ENCODE assay signal across 27 cellular contexts in the genomic region with DNA sequence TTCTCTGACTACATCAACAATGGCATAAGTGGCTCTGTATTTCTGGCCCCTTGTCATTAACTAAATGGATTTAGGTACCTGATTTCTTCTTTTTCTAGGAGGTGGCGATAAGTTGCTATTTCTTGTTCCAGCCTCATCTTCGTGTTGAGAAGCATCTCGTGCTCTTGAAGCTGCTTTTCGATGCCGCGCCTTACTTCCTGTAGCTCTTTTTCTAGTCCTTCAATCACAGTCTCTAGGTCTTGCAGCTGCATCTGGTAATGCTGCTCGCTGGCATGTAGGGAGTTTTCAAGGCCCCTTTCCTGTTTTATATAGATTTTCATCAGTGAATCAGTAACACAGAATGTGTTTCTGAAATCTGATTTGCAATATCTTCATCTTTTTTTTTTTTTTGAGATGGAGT. TPM values are rescaled to one million over a fixed set of nuclear protein-coding genes. Genes with fewer than 3 reads are reported as not detected.
"Had no signal": no experiment of that assay in that cellular context is flagged by ENCODE, and none has a peak within 500 bp of the region (broad histone marks: within the 10 kb centered on the region; RNA-seq: fewer than 3 reads in every experiment).

No MANE protein-coding gene starts in this region.

- H3K4me3 Mint-ChIP-seq: activated naive CD8-positive, alpha-beta T cell; T-helper 1 cell treated with Interleukin-12 subunit alpha and Interleukin-12 subunit beta and Interleukin-4 antibody, amounts not matched to agents 30 μg/mL and 1 μg/mL, for 36 hours; T-helper 2 cell treated with Interferon-gamma antibody and Interleukin-4, amounts not matched to agents 5 μg/mL and 100 μg/mL, for 36 hours had no signal

- ATAC-seq: body of pancreas, Panc1 had no signal

- H3K27ac ChIP-seq: adrenal gland, body of pancreas, breast epithelium, SJCRH30, SK-N-MC had no signal

- H3K9me3 Mint-ChIP-seq: activated T-helper 2 cell treated with anti-CD3 and anti-CD28 coated beads, Interferon-gamma antibody, Interleukin-2, Interleukin-4, amounts not matched to agents 10 μg/mL and 5 μg/mL and 100 μg/mL, durations not matched to agents 14 hours and 24 hours and 36 hours; T-helper 1 cell treated with Interleukin-12 subunit alpha and Interleukin-12 subunit beta and Interleukin-4 antibody, amounts not matched to agents 30 μg/mL and 1 μg/mL, for 36 hours; T-helper 2 cell treated with Interferon-gamma antibody and Interleukin-4, amounts not matched to agents 5 μg/mL and 100 μg/mL, for 36 hours had no signal

- H3K27ac Mint-ChIP-seq: activated naive CD8-positive, alpha-beta T cell; activated T-helper 2 cell treated with anti-CD3 and anti-CD28 coated beads, Interferon-gamma antibody, Interleukin-2, Interleukin-4, amounts not matched to agents 10 μg/mL and 5 μg/mL and 100 μg/mL, durations not matched to agents 14 hours and 24 hours and 36 hours; T-helper 1 cell treated with Interleukin-12 subunit alpha and Interleukin-12 subunit beta and Interleukin-4 antibody, amounts not matched to agents 30 μg/mL and 1 μg/mL, for 36 hours; T-helper 2 cell treated with Interferon-gamma antibody and Interleukin-4, amounts not matched to agents 5 μg/mL and 100 μg/mL, for 36 hours had no signal

- H3K27me3 ChIP-seq: adrenal gland, breast epithelium had no signal

- H3K9me3 ChIP-seq: adrenal gland, body of pancreas, breast epithelium, SJCRH30 had no signal

- DNase-seq: activated CD8-positive, alpha-beta memory T cell treated with anti-CD3 and anti-CD28 coated beads, Interleukin-2, amount 50 U/mL, for 4 hours; activated gamma-delta T cell; activated naive CD4-positive, alpha-beta T cell treated with Interleukin-2 at 50 U/mL for 16 hours; activated T-cell treated with anti-CD3 and anti-CD28 coated beads, Interleukin-2, amount 50 U/mL, for 48 hours; adrenal gland; body of pancreas; NCI-H1092 treated with DMSO at 0.1 percent for 48 hours; NCI-H1417; NCI-H146; NCI-H187 treated with DMSO at 0.1 percent for 48 hours; NCI-H2081; NCI-H345; NCI-H524 treated with DMSO at 0.1 percent for 48 hours; SHP77; SJCRH30 had no signal

- H3K4me1 ChIP-seq: body of pancreas, breast epithelium, SJCRH30 had no signal

RNA-seq across cellular contexts. Expression of a gene that starts 5.1 kb away (rescaled TPM):
- total RNA-seq: cardiac septum, NCI-H460, RPMI7951, SJCRH30 had no signal

RNA-seq across cellular contexts. Expression of a gene that starts 43.6 kb away (rescaled TPM):
- total RNA-seq: activated T-helper 2 cell treated with anti-CD3 and anti-CD28 coated beads, Interferon-gamma antibody, Interleukin-2, Interleukin-4, amounts not matched to agents 10 μg/mL and 5 μg/mL and 100 μg/mL, durations not matched to agents 14 hours and 24 hours and 36 hours; adrenal gland; astrocyte; body of pancreas; breast epithelium; cardiac septum; M059J; NCI-H460; RPMI7951; SJCRH30 had no signal
